ENCODE assay signal across 8 cellular contexts in the genomic region with DNA sequence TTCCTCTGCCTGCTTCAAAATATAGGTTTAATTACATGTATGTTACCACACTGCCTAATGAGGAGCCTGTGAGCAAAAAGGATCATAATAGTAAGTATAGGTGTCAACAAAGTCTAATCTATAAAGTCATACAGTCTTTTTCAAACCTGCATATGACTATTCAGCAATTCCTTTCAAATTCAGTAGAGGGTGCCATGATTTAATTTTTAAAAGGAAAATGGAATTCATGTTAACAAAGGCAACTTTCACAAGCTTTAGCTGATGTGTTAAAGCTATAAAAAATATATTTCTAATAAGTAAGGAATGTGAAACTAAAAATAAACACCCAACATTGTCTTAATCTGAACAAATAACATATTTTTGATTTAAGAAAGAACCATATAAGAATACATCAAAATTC. TPM values are rescaled to one million over a fixed set of nuclear protein-coding genes. Genes with fewer than 3 reads are reported as not detected.
DNase-seq lines count a peak whose midpoint lies in the region; ATAC-seq and TF ChIP-seq lines count a peak whose summit lies in the region.

No MANE protein-coding gene starts in this region.

- H3K9me3 ChIP-seq in thyroid gland, result no peaks in the 10 kb centered on the region

- ATAC-seq in HG03469 (IDR thresholded peaks at IDR 0.05; ENCODE audit: unreplicated experiment) (no peak), GM19452 (IDR thresholded peaks at IDR 0.05; ENCODE audit: unreplicated experiment) (no peak)

- H3K4me1 ChIP-seq in thyroid gland, result peaks cover 0 to 12% of the 10 kb centered on the region in 2 donors

- H3K27ac ChIP-seq in thyroid gland, result no peak overlapping the region

- TF ChIP-seq CTCF in thyroid gland (IDR thresholded peaks at IDR 0.05), result peak in 5 of 6 experiments; percentile 26 to 73 (median 55)

- no peaks in the 10 kb centered on the region for H3K36me3 ChIP-seq in thyroid gland

- intact Hi-C loops in thyroid gland (cut with DNase I), result no loop called here

- DNase-seq in SKM-1 treated with dmso at 0.1 percent for 144 hours (lab: John Stamatoyannopoulos, UW; ENCODE audit: unreplicated experiment) (peak; percentile 0), SKM-1 (lab: John Stamatoyannopoulos, UW; ENCODE audit: unreplicated experiment) (no peak), RPMI7951 (ENCODE audit: low read depth) (peak; percentile 7), globus pallidus (ENCODE audit: low spot score) (peak; percentile 16), thyroid gland (no peak), HK-2 (ENCODE audit: unreplicated experiment) (no peak)

- H3K27me3 ChIP-seq in thyroid gland, result no peaks in the 10 kb centered on the region

- no peak for TF ChIP-seq POLR2A in thyroid gland (IDR thresholded peaks at IDR 0.05)

- H3K4me3 ChIP-seq in thyroid gland (replicated peaks in 1 of 3), result no peak overlapping the region

RNA-seq across cellular contexts. Expression of gene MPP7, which starts 52.1 kb away (rescaled TPM):
- 0.24 and 0.59 TPM in 2 replicates for total RNA-seq in RPMI7951 (2014; rRNA removed; shearing (Covaris generic))
- total RNA-seq in thyroid gland, result 10 to 100 TPM; 21.2 to 37.7 (median 26.6) TPM

Comparison
In these comparisons a context has a peak if more than half of its experiments do, and no peak if none do; other contexts are left out.
1. DNase-seq: peak in SKM-1 treated with dmso at 0.1 percent for 144 hours (single experiment), RPMI7951 (single experiment) and globus pallidus (single experiment); none in SKM-1 (single experiment), thyroid gland (0 of 2) and HK-2 (single experiment).
2. RNA of gene MPP7, which starts 52.1 kb away (total RNA-seq): 21.2 to 37.7 TPM in thyroid gland; 0.24 to 0.59 TPM in RPMI7951; every median in the first group is over 10 times any median in the second.